9 cellular contexts compared by ENCODE assay signal in the genomic region with DNA sequence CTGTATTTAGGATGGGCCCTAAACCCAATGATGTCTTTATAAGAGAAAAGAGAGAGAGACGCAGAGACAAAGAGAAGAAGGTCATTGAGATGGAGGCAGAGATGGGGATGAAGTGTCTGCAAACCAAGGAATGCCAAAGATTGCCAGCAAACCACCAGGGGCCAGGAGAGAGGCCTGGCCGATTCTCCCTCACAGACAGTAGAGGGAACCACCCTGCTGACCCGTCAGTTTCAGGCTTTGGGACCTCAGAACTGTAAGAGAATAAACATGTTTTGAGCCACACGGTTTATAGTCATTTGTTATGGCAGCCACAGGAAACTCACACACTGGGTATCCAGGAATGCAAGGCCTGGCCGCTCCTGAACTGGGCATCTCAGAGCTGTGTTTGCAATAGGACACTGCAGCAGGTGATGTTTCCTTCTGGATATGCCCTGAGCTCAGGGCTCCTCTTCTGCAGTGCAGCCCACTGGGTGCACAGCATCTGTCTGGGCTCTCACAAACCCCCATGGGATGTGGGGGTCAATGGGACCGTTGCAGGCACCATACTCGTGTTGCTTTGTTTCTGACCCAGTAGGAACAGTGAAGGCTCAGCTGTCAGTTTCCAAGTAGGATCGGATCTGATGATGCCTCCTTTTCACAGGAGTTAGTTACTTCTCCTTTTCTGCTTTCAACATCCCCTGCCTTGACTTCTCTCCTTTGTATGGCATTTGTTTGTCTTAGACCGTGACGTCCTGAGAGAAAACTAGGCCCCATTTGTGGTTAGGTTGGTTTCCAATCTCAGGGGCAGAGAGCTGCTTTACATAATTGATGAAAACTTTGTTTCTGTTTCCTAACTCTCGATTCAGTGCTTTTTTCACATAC. TPM values are rescaled to one million over a fixed set of nuclear protein-coding genes. Genes with fewer than 3 reads are reported as not detected.
A peak's percentile ranks its signal among the peaks of the same experiment; 100 is the strongest.
DNase-seq lines count a peak whose midpoint lies in the region; ATAC-seq, FAIRE-seq and TF ChIP-seq lines count a peak whose summit lies in the region.
"Had no signal": no experiment of that assay in that cellular context is flagged by ENCODE, and none has a peak within 500 bp of the region (broad histone marks: within the 10 kb centered on the region; RNA-seq: fewer than 3 reads in every experiment).

No MANE protein-coding gene starts in this region.

- peak; percentile 26 for DNase-seq in HepG2 (ENCODE audit: low spot score)
- DNase-seq in right lobe of liver = no peak
- DNase-seq in uterus = no peak
- DNase-seq in NCI-H2081 (lab: John Stamatoyannopoulos, UW) = no peak
- no peak for DNase-seq in SK-N-SH
- no peak for DNase-seq in urothelium cell line (ENCODE audit: low spot score)

- POLR2A ChIA-PET in HepG2 (lab: Yijun Ruan, JAX) (interaction anchor here (2.2 kb wide), 1 partner anchor 21 kb away, joined by 5 read pairs; no protein-coding TSS in a partner anchor), SK-N-SH (lab: Yijun Ruan, JAX) (no interaction called here)

- TF ChIP-seq EP300 in HepG2 (IDR thresholded peaks at IDR 0.05; ENCODE audit: low read depth in 2 of 2, low read length in 2 of 2) (no peak), HepG2 (CRISPR knock-in tag; IDR thresholded peaks at IDR 0.05; ENCODE audit: borderline replicate concordance) (no peak), SK-N-SH (IDR thresholded peaks at IDR 0.05; ENCODE audit: borderline replicate concordance in 1 of 2, low read depth in 1 of 2, low read length in 1 of 2) (no peak)

- peaks cover 4% of the 10 kb centered on the region for H3K9me3 Mint-ChIP-seq in T-helper 1 cell treated with Interleukin-12 subunit alpha and Interleukin-12 subunit beta and Interleukin-4 antibody, amounts not matched to agents 30 μg/mL and 1 μg/mL, for 36 hours

- H3K27ac ChIP-seq in HepG2 (ENCODE audit: extremely low read length, insufficient read depth, low read length) (no peak overlapping the region), right lobe of liver (no peak overlapping the region), uterus (no peak overlapping the region), SK-N-SH (ENCODE audit: low read depth in 2 of 2, low read length in 1 of 2) (no peak overlapping the region)

- H3K36me3 Mint-ChIP-seq in T-helper 1 cell treated with Interleukin-12 subunit alpha and Interleukin-12 subunit beta and Interleukin-4 antibody, amounts not matched to agents 30 μg/mL and 1 μg/mL, for 36 hours (ENCODE audit: low read depth) = peaks cover 50% of the 10 kb centered on the region

- CTCF ChIA-PET in HepG2 (lab: Yijun Ruan, JAX; ENCODE audit: low intra/inter-chr PET ratio, low total read pairs) (no interaction called here), SK-N-SH (lab: Yijun Ruan, JAX) (interaction anchor here (0.8 kb wide), 1 partner anchor 764 kb away, joined by 3 read pairs; no protein-coding TSS in a partner anchor)

- H3K4me2 ChIP-seq in HepG2 (ENCODE audit: low read depth, low read length) (no peak overlapping the region), SK-N-SH (no peak overlapping the region)

- peak overlapping the region; percentile 57 for H3K4me3 Mint-ChIP-seq in T-helper 1 cell treated with Interleukin-12 subunit alpha and Interleukin-12 subunit beta and Interleukin-4 antibody, amounts not matched to agents 30 μg/mL and 1 μg/mL, for 36 hours

- H3K27me3 ChIP-seq in HepG2 (ENCODE audit: control insufficient read depth in 1 of 2, insufficient read depth in 2 of 2, low read length in 2 of 2) = peaks cover 4 to 15% of the 10 kb centered on the region in 2 experiments; a peak in 4 of 5 replicates
- H3K27me3 ChIP-seq in right lobe of liver = no peaks in the 10 kb centered on the region
- no peaks in the 10 kb centered on the region for H3K27me3 ChIP-seq in uterus
- no peaks in the 10 kb centered on the region for H3K27me3 ChIP-seq in SK-N-SH (ENCODE audit: insufficient read depth)

- H3K4me1 ChIP-seq in HepG2 (ENCODE audit: insufficient read depth, low read length) (no peaks in the 10 kb centered on the region), right lobe of liver (peaks cover 0 to 6% (median 0%) of the 10 kb centered on the region in 4 donors), uterus (peaks cover 5 to 10% of the 10 kb centered on the region in 2 donors), SK-N-SH (ENCODE audit: control insufficient read depth in 1 of 2, insufficient read depth in 2 of 2, low read depth in 1 of 2, low read length in 1 of 2) (peaks cover 0 to 20% of the 10 kb centered on the region in 2 experiments; a peak in 2 of 4 replicates)

- TF ChIP-seq POLR2A in HepG2 (IDR thresholded peaks at IDR 0.05; ENCODE audit: insufficient read depth in 1 of 2, low read depth in 2 of 2, low read length in 2 of 2) = no peak
- TF ChIP-seq POLR2A in right lobe of liver (IDR thresholded peaks at IDR 0.05) = no peak
- no peak for TF ChIP-seq POLR2A in uterus (IDR thresholded peaks at IDR 0.05)

- 29% methylated on average over 10 of the region's 11 CpGs for WGBS in HepG2 (ENCODE audit: low lambda C conversion rate)
- WGBS in right lobe of liver (ENCODE audit: insufficient coverage, low coverage, low lambda C conversion rate, missing lambda C conversion rate) = 57% methylated on average over 7 of the region's 11 CpGs
- 92% methylated on average over 9 of the region's 11 CpGs for WGBS in SK-N-SH (ENCODE audit: low lambda C conversion rate)

- H3F3A ChIP-seq in SK-N-SH (replicated peaks; ENCODE audit: insufficient read depth) = no peaks in the 10 kb centered on the region

- H3K9ac ChIP-seq in HepG2 (ENCODE audit: insufficient read depth, low read depth, low read length) (no peak overlapping the region), SK-N-SH (no peak overlapping the region)

- no peaks in the 10 kb centered on the region for H3K27me3 Mint-ChIP-seq in T-helper 1 cell treated with Interleukin-12 subunit alpha and Interleukin-12 subunit beta and Interleukin-4 antibody, amounts not matched to agents 30 μg/mL and 1 μg/mL, for 36 hours (ENCODE audit: low read depth)

- no peak overlapping the region for H2AFZ ChIP-seq in HepG2 (ENCODE audit: low read length)
- no peak overlapping the region for H2AFZ ChIP-seq in SK-N-SH (ENCODE audit: low read depth)

- FAIRE-seq in HepG2 (lab: Jason Lieb, UNC) (peak; percentile 74), urothelium cell line (lab: Jason Lieb, UNC) (no peak)
- FAIRE-seq: islet of Langerhans had no signal

- H4K20me1 ChIP-seq in HepG2 (ENCODE audit: insufficient read depth, low read length) = no peaks in the 10 kb centered on the region
- no peaks in the 10 kb centered on the region for H4K20me1 ChIP-seq in SK-N-SH (ENCODE audit: insufficient read depth)

- peak; percentile 46 for TF ChIP-seq CTCF in HepG2 (CRISPR knock-in tag; IDR thresholded peaks at IDR 0.05)
- TF ChIP-seq CTCF in right lobe of liver (IDR thresholded peaks at IDR 0.05) = no peak
- TF ChIP-seq CTCF in uterus (IDR thresholded peaks at IDR 0.05) = no peak
- TF ChIP-seq CTCF in SK-N-SH (IDR thresholded peaks at IDR 0.05) = no peak

- H3K79me2 ChIP-seq in HepG2 (ENCODE audit: insufficient read depth, low read length) = no peaks in the 10 kb centered on the region
- H3K79me2 ChIP-seq in SK-N-SH (ENCODE audit: insufficient read depth) = peaks cover 52% of the 10 kb centered on the region

- intact Hi-C loops in HepG2 (cut with micrococcal nuclease; ENCODE audit: unreplicated experiment) (no loop called here), right lobe of liver (cut with DNase I) (no loop called here), uterus (cut with DNase I; ENCODE audit: low total_unique reads) (no loop called here)

- peaks cover 59% of the 10 kb centered on the region for H3K4me1 Mint-ChIP-seq in T-helper 1 cell treated with Interleukin-12 subunit alpha and Interleukin-12 subunit beta and Interleukin-4 antibody, amounts not matched to agents 30 μg/mL and 1 μg/mL, for 36 hours (ENCODE audit: low read depth)

- TF ChIP-seq RAD21 in HepG2 (CRISPR knock-in tag; IDR thresholded peaks at IDR 0.05) (no peak), SK-N-SH (IDR thresholded peaks at IDR 0.05; ENCODE audit: low read length) (no peak)

- in situ Hi-C loops in HepG2 (cut with HindIII; ENCODE audit: extremely low pct_ligation_motif_present, low pct_unique_long_range_greater_than_20kb) = no loop called here

- H3K4me3 ChIP-seq in HepG2 (replicated peaks in 1 of 3; ENCODE audit: insufficient read depth in 1 of 3, low read depth in 2 of 3, low read length in 3 of 3) (no peak overlapping the region), right lobe of liver (no peak overlapping the region), uterus (no peak overlapping the region), SK-N-SH (ENCODE audit: low read depth in 2 of 2, low read length in 1 of 2) (no peak overlapping the region)

- peak; percentile 82 for ATAC-seq in HepG2
- no peak for ATAC-seq in right lobe of liver
- ATAC-seq in HG02938 (IDR thresholded peaks at IDR 0.05; ENCODE audit: unreplicated experiment) = peak; percentile 58

- no TSS peak for BruUV-seq in HepG2 (replicated peaks; lab: Mats Ljungman, UMichigan)

- H3K27ac Mint-ChIP-seq in T-helper 1 cell treated with Interleukin-12 subunit alpha and Interleukin-12 subunit beta and Interleukin-4 antibody, amounts not matched to agents 30 μg/mL and 1 μg/mL, for 36 hours = no peak overlapping the region

- no peaks in the 10 kb centered on the region for H3K9me2 ChIP-seq in SK-N-SH

- H3K9me3 ChIP-seq in HepG2 (ENCODE audit: low read length) = no peaks in the 10 kb centered on the region
- no peaks in the 10 kb centered on the region for H3K9me3 ChIP-seq in right lobe of liver
- no peaks in the 10 kb centered on the region for H3K9me3 ChIP-seq in uterus
- no peaks in the 10 kb centered on the region for H3K9me3 ChIP-seq in SK-N-SH

- H3K36me3 ChIP-seq in HepG2 (replicated peaks in 1 of 2; ENCODE audit: control insufficient read depth in 1 of 2, insufficient read depth in 2 of 2, low read length in 2 of 2) (no peaks in the 10 kb centered on the region), right lobe of liver (no peaks in the 10 kb centered on the region), uterus (no peaks in the 10 kb centered on the region), SK-N-SH (replicated peaks in 1 of 2; ENCODE audit: control insufficient read depth in 1 of 2, insufficient read depth in 2 of 2, low read length in 1 of 2) (peaks cover 7% of the 10 kb centered on the region in 2 experiments)

RNA-seq across cellular contexts. Expression of gene PTPN18, which starts 20.8 kb away (rescaled TPM):
- total RNA-seq in HepG2 (2016; rRNA removed; fragmentation: Illumina TruSeq; extraction: Trizol) (10.8 and 14.8 TPM in 2 replicates), right lobe of liver (10 to 100 TPM; 25.6 to 43.5 (median 30.3) TPM), uterus (10 to 100 TPM; 29.6 to 65.6 (median 46.3) TPM)
- 8.0 and 13.0 TPM in 2 replicates for total RNA-seq in HepG2 (2016; cell fraction: cytosol; rRNA removed; fragmentation: Illumina TruSeq; extraction: Trizol; ENCODE audit: low read depth)
- 7.6 and 15.8 TPM in 2 replicates for total RNA-seq in HepG2 (2016; cell fraction: insoluble cytoplasmic fraction; rRNA removed; fragmentation: Illumina TruSeq; extraction: Trizol)
- 16.2 and 20.0 TPM in 2 replicates for total RNA-seq in HepG2 (2016; cell fraction: membrane; rRNA removed; fragmentation: Illumina TruSeq; extraction: Trizol)
- 20.9 and 28.1 TPM in 2 replicates for total RNA-seq in HepG2 (2016; cell fraction: nucleus; rRNA removed; fragmentation: Illumina TruSeq; extraction: Trizol)
- polyA plus RNA-seq in HepG2 (2011; rRNA removed) (39.5 and 39.6 TPM in 2 replicates), SK-N-SH (2012; rRNA removed) (30.4 and 31.7 TPM in 2 replicates)
- 19.5 and 25.1 TPM in 2 replicates for polyA plus RNA-seq in HepG2 (2011; cell fraction: cytosol; rRNA removed)
- 126 and 152 TPM in 2 replicates for polyA plus RNA-seq in HepG2 (2011; cell fraction: nucleus; rRNA removed)
- 18.3 and 19.5 TPM in 2 replicates for polyA plus RNA-seq in HepG2 (2012)
- 10.6 and 15.8 TPM in 2 replicates for polyA plus RNA-seq in HepG2 (2016; cell fraction: cytosol; fragmentation: Illumina TruSeq; extraction: Trizol; ENCODE audit: low read depth)
- 14.2 and 24.0 TPM in 2 replicates for polyA plus RNA-seq in HepG2 (2016; cell fraction: insoluble cytoplasmic fraction; fragmentation: Illumina TruSeq; extraction: Trizol; ENCODE audit: low read depth)
- polyA plus RNA-seq in HepG2 (2016; cell fraction: membrane; fragmentation: Illumina TruSeq; extraction: Trizol; ENCODE audit: low read depth) = 22.4 and 27.8 TPM in 2 replicates
- 91.6 and 101 TPM in 2 replicates for polyA plus RNA-seq in HepG2 (2016; cell fraction: nucleus; fragmentation: Illumina TruSeq; extraction: Trizol; ENCODE audit: insufficient read depth, low read depth)
- polyA minus RNA-seq in HepG2 (2011; rRNA and poly(A)+ RNA removed; ENCODE audit: low replicate concordance) = 47.1 and 49.5 TPM in 2 replicates
- 13.8 and 15.2 TPM in 2 replicates for polyA minus RNA-seq in HepG2 (2011; cell fraction: cytosol; rRNA and poly(A)+ RNA removed)
- polyA minus RNA-seq in HepG2 (2011; cell fraction: nucleus; rRNA and poly(A)+ RNA removed) = 62.4 and 69.0 TPM in 2 replicates
- polyA plus RNA-seq in SK-N-SH (2012; cell fraction: cytosol; rRNA removed) = 15.8 and 19.8 TPM in 2 replicates
- polyA plus RNA-seq in SK-N-SH (2012; cell fraction: nucleus; rRNA removed) = 144 and 155 TPM in 2 replicates

RNA-seq across cellular contexts. Expression of gene IMP4, which starts 34.0 kb away (rescaled TPM):
- total RNA-seq in HepG2 (2016; rRNA removed; fragmentation: Illumina TruSeq; extraction: Trizol) = 142 and 153 TPM in 2 replicates
- total RNA-seq in HepG2 (2016; cell fraction: cytosol; rRNA removed; fragmentation: Illumina TruSeq; extraction: Trizol; ENCODE audit: low read depth) = 85.2 and 85.6 TPM in 2 replicates
- total RNA-seq in HepG2 (2016; cell fraction: insoluble cytoplasmic fraction; rRNA removed; fragmentation: Illumina TruSeq; extraction: Trizol) = 148 and 152 TPM in 2 replicates
- total RNA-seq in HepG2 (2016; cell fraction: membrane; rRNA removed; fragmentation: Illumina TruSeq; extraction: Trizol) = 114 and 119 TPM in 2 replicates
- total RNA-seq in HepG2 (2016; cell fraction: nucleus; rRNA removed; fragmentation: Illumina TruSeq; extraction: Trizol) = 83.0 and 87.0 TPM in 2 replicates
- 158 and 167 TPM in 2 replicates for polyA plus RNA-seq in HepG2 (2011; rRNA removed)
- 161 and 264 TPM in 2 replicates for polyA plus RNA-seq in HepG2 (2011; cell fraction: cytosol; rRNA removed)
- 321 and 379 TPM in 2 replicates for polyA plus RNA-seq in HepG2 (2011; cell fraction: nucleus; rRNA removed)
- 91.4 and 129 TPM in 2 replicates for polyA plus RNA-seq in HepG2 (2012)
- 122 and 142 TPM in 2 replicates for polyA plus RNA-seq in HepG2 (2016; cell fraction: cytosol; fragmentation: Illumina TruSeq; extraction: Trizol; ENCODE audit: low read depth)
- polyA plus RNA-seq in HepG2 (2016; cell fraction: insoluble cytoplasmic fraction; fragmentation: Illumina TruSeq; extraction: Trizol; ENCODE audit: low read depth) = 167 and 186 TPM in 2 replicates
- 126 and 131 TPM in 2 replicates for polyA plus RNA-seq in HepG2 (2016; cell fraction: membrane; fragmentation: Illumina TruSeq; extraction: Trizol; ENCODE audit: low read depth)
- polyA plus RNA-seq in HepG2 (2016; cell fraction: nucleus; fragmentation: Illumina TruSeq; extraction: Trizol; ENCODE audit: insufficient read depth, low read depth) = 177 and 185 TPM in 2 replicates
- 143 and 197 TPM in 2 replicates for polyA minus RNA-seq in HepG2 (2011; rRNA and poly(A)+ RNA removed; ENCODE audit: low replicate concordance)
- polyA minus RNA-seq in HepG2 (2011; cell fraction: cytosol; rRNA and poly(A)+ RNA removed) = 41.3 and 41.8 TPM in 2 replicates
- polyA minus RNA-seq in HepG2 (2011; cell fraction: nucleus; rRNA and poly(A)+ RNA removed) = 91.3 and 103 TPM in 2 replicates
- total RNA-seq in right lobe of liver = 100 to 1,000 TPM in 2 of 6 experiments, 10 to 100 TPM in 4; 43.1 to 136 (median 56.7) TPM
- total RNA-seq in uterus = 10 to 100 TPM; 25.1 to 51.8 (median 43.3) TPM
- polyA plus RNA-seq in SK-N-SH (2012; rRNA removed) = 247 and 252 TPM in 2 replicates
- polyA plus RNA-seq in SK-N-SH (2012; cell fraction: cytosol; rRNA removed) = 119 and 157 TPM in 2 replicates
- polyA plus RNA-seq in SK-N-SH (2012; cell fraction: nucleus; rRNA removed) = 491 and 516 TPM in 2 replicates

Comparison
In these comparisons a context has a peak if more than half of its experiments do, and no peak if none do; other contexts are left out.
1. ATAC-seq: peak in HepG2 (single experiment) and HG02938 (single experiment); none in right lobe of liver (0 of 4).
2. Of the 25 proteins assayed by ChIP-seq in both HepG2 and SK-N-SH: peak only in HepG2: CTCF and SMC3; only in SK-N-SH: none; in both: none; in neither: 23.